In genomic region chrX:119690921-119691716, GRCh38 we compare ENCODE assay signal across 8 cellular contexts. TPM values are rescaled to one million over a fixed set of nuclear protein-coding genes. Genes with fewer than 3 reads are reported as not detected.
DNase-seq lines count a peak whose midpoint lies in the region; ATAC-seq and TF ChIP-seq lines count a peak whose summit lies in the region.

No MANE protein-coding gene starts in this region.

- H3K36me3 ChIP-seq in GM06990 (ENCODE audit: control insufficient read depth, insufficient read depth, low read length) (no peaks in the 10 kb centered on the region; the same call in 1 of the 2 replicates), Panc1 (ENCODE audit: control insufficient read depth, insufficient read depth, low read length) (no peaks in the 10 kb centered on the region)

- no peaks in the 10 kb centered on the region for H3K27me3 Mint-ChIP-seq in activated naive CD8-positive, alpha-beta T cell treated with anti-CD3 and anti-CD28 coated beads, Interleukin-2, amount 50 U/mL, for 24 hours
- no peaks in the 10 kb centered on the region for H3K27me3 Mint-ChIP-seq in natural killer cell treated with Interleukin-12 subunit alpha and Interleukin-12 subunit beta and Interleukin-15 and Interleukin-18, amount 100 ng/mL, for 72 hours

- POLR2A ChIA-PET in Panc1 (lab: Charles Lee): no interaction called here

- no peaks in the 10 kb centered on the region for H3K9me3 ChIP-seq in Panc1 (ENCODE audit: control insufficient read depth, insufficient read depth, low read depth, low read length)

- H3K4me3 ChIP-seq in GM06990 (replicated peaks; ENCODE audit: low read depth, low read length): peak overlapping the region; percentile 80
- peak overlapping the region; percentile 71 to 77 for H3K4me3 ChIP-seq in Panc1 (ENCODE audit: low read depth in 2 of 2, low read length in 2 of 2)

- H3K27ac Mint-ChIP-seq in activated naive CD8-positive, alpha-beta T cell treated with anti-CD3 and anti-CD28 coated beads, Interleukin-2, amount 50 U/mL, for 24 hours: peak overlapping the region; percentile 99
- H3K27ac Mint-ChIP-seq in natural killer cell treated with Interleukin-12 subunit alpha and Interleukin-12 subunit beta and Interleukin-15 and Interleukin-18, amount 100 ng/mL, for 72 hours: peak overlapping the region; percentile 99

- DNase-seq in GM06990 (ENCODE audit: extremely low read depth, insufficient read length) (no peak), Panc1 (ENCODE audit: low read depth, low spot score) (no peak), NCI-H128 (lab: John Stamatoyannopoulos, UW; ENCODE audit: unreplicated experiment) (no peak), HuH-7.5 (ENCODE audit: low spot score) (no peak)
- DNase-seq in activated naive CD8-positive, alpha-beta T cell treated with anti-CD3 and anti-CD28 coated beads, Interleukin-2, amount 50 U/mL, for 24 hours: no peak
- no peak for DNase-seq in natural killer cell treated with Interleukin-12 subunit alpha and Interleukin-12 subunit beta and Interleukin-15 and Interleukin-18, amount 100 ng/mL, for 72 hours (ENCODE audit: low spot score)

- intact Hi-C loops in Panc1 (cut with micrococcal nuclease; ENCODE audit: unreplicated experiment): no loop called here

- peak overlapping the region; percentile 92 for H3K4me3 Mint-ChIP-seq in activated naive CD8-positive, alpha-beta T cell treated with anti-CD3 and anti-CD28 coated beads, Interleukin-2, amount 50 U/mL, for 24 hours
- peak overlapping the region; percentile 98 for H3K4me3 Mint-ChIP-seq in natural killer cell treated with Interleukin-12 subunit alpha and Interleukin-12 subunit beta and Interleukin-15 and Interleukin-18, amount 100 ng/mL, for 72 hours

- H3K9me3 Mint-ChIP-seq in activated naive CD8-positive, alpha-beta T cell treated with anti-CD3 and anti-CD28 coated beads, Interleukin-2, amount 50 U/mL, for 24 hours: no peaks in the 10 kb centered on the region
- H3K9me3 Mint-ChIP-seq in natural killer cell treated with Interleukin-12 subunit alpha and Interleukin-12 subunit beta and Interleukin-15 and Interleukin-18, amount 100 ng/mL, for 72 hours: no peaks in the 10 kb centered on the region

- peaks cover 9% of the 10 kb centered on the region for H3K36me3 Mint-ChIP-seq in activated naive CD8-positive, alpha-beta T cell treated with anti-CD3 and anti-CD28 coated beads, Interleukin-2, amount 50 U/mL, for 24 hours (ENCODE audit: low read depth)
- H3K36me3 Mint-ChIP-seq in natural killer cell treated with Interleukin-12 subunit alpha and Interleukin-12 subunit beta and Interleukin-15 and Interleukin-18, amount 100 ng/mL, for 72 hours: no peaks in the 10 kb centered on the region

- H3K27me3 ChIP-seq in GM06990 (replicated peaks; ENCODE audit: control insufficient read depth, insufficient read depth, low read length): no peaks in the 10 kb centered on the region
- H3K27me3 ChIP-seq in Panc1 (ENCODE audit: control insufficient read depth, insufficient read depth, low read length): no peaks in the 10 kb centered on the region

- in situ Hi-C loops in Panc1 (cut with HindIII; ENCODE audit: low pct_unique_long_range_greater_than_20kb, low sequenced_read_pairs): no loop called here

- ATAC-seq in Panc1 (no peak), GM21825 (IDR thresholded peaks at IDR 0.05; ENCODE audit: unreplicated experiment) (no peak), HG03139 (IDR thresholded peaks at IDR 0.05; ENCODE audit: unreplicated experiment) (no peak)
- no peak for ATAC-seq in activated naive CD8-positive, alpha-beta T cell treated with anti-CD3 and anti-CD28 coated beads, Interleukin-2, amount 50 U/mL, for 24 hours
- no peak for ATAC-seq in natural killer cell treated with Interleukin-12 subunit alpha and Interleukin-12 subunit beta and Interleukin-15 and Interleukin-18, amount 100 ng/mL, for 72 hours

- H3K4me1 ChIP-seq in Panc1 (ENCODE audit: control insufficient read depth, insufficient read depth, low read length): peaks cover 21% of the 10 kb centered on the region

- BruUV-seq in Panc1 (replicated peaks; lab: Mats Ljungman, UMichigan): TSS peak; percentile 68

- H3K27ac ChIP-seq in Panc1 (ENCODE audit: low read length): peak overlapping the region; percentile 71; the same call in 1 of the 2 replicates

- TF ChIP-seq CTCF in GM06990 (IDR thresholded peaks at IDR 0.05; ENCODE audit: insufficient read depth, low read length, poor library complexity, severe bottlenecking): no peak
- no peak for TF ChIP-seq CTCF in Panc1 (IDR thresholded peaks at IDR 0.05)

- peaks cover 42% of the 10 kb centered on the region for H3K4me1 Mint-ChIP-seq in activated naive CD8-positive, alpha-beta T cell treated with anti-CD3 and anti-CD28 coated beads, Interleukin-2, amount 50 U/mL, for 24 hours
- peaks cover 32 to 47% of the 10 kb centered on the region in 2 donors for H3K4me1 Mint-ChIP-seq in natural killer cell treated with Interleukin-12 subunit alpha and Interleukin-12 subunit beta and Interleukin-15 and Interleukin-18, amount 100 ng/mL, for 72 hours (ENCODE audit: low read depth in 2 of 2)

- CTCF ChIA-PET in Panc1 (lab: Charles Lee): no interaction called here

RNA-seq across cellular contexts. Expression of gene SEPTIN6, which starts 1.8 kb away (rescaled TPM):
- 31.2 TPM for total RNA-seq in Panc1 (2021; ENCODE audit: unreplicated experiment)
- polyA plus RNA-seq in Panc1 (2012; ENCODE audit: insufficient read length): 41.0 TPM
- total RNA-seq in natural killer cell treated with Interleukin-12 subunit alpha and Interleukin-12 subunit beta and Interleukin-15 and Interleukin-18, amount 100 ng/mL, for 72 hours: 10 to 100 TPM; 79.7 to 84.0 TPM
